In genomic region chr6:110812719-110813118, GRCh38 we compare ENCODE assay signal across 18 cellular contexts.
"Had no signal": no experiment of that assay in that cellular context is flagged by ENCODE, and none has a peak within 500 bp of the region (broad histone marks: within the 10 kb centered on the region; RNA-seq: fewer than 3 reads in every experiment).

No MANE protein-coding gene starts in this region.

- H3K4me3 ChIP-seq: esophagus muscularis mucosa, sigmoid colon had no signal

- H3K27me3 Mint-ChIP-seq: naive B cell had no signal

- H3K9me3 Mint-ChIP-seq: activated T-cell treated with anti-CD3 and anti-CD28 coated beads, Interleukin-2, amount 50 U/mL, for 4 hours; naive B cell; T-helper 2 cell treated with Interferon-gamma antibody and Interleukin-4, amounts not matched to agents 5 μg/mL and 100 μg/mL, for 36 hours had no signal

- H3K27ac Mint-ChIP-seq: T-helper 2 cell treated with Interferon-gamma antibody and Interleukin-4, amounts not matched to agents 5 μg/mL and 100 μg/mL, for 36 hours had no signal

- ATAC-seq: activated T-cell treated with anti-CD3 and anti-CD28 coated beads, Interleukin-2, amount 50 U/mL, for 4 hours; left colon; psoas muscle; stimulated activated naive CD8-positive, alpha-beta T cell treated with anti-CD3 and anti-CD28 coated beads, Interleukin-15, Interleukin-2, amounts not matched to agents 100 U/mL and 50 U/mL, for 24 hours had no signal

- DNase-seq: activated CD4-positive, alpha-beta T cell treated with anti-CD3 and anti-CD28 coated beads, Interleukin-2, amount 50 U/mL, for 48 hours; activated CD4-positive, CD25-positive, alpha-beta regulatory T cell treated with anti-CD3 and anti-CD28 coated beads, Interleukin-2, amount 50 U/mL, for 72 hours; activated gamma-delta T cell treated with Interleukin-2 at 50 U/mL for 16 hours; activated T-cell treated with anti-CD3 and anti-CD28 coated beads, Interleukin-2, amount 50 U/mL, for 4 hours; aorta; glutamatergic neuron; left colon; naive B cell; psoas muscle; sigmoid colon; stimulated activated CD4-positive, alpha-beta T cell treated with anti-CD3 and anti-CD28 coated beads, Interleukin-12 subunit alpha, Interleukin-12 subunit beta, amount 100 ng/mL, for 4 hours; stimulated activated CD4-positive, alpha-beta T cell treated with anti-CD3 and anti-CD28 coated beads, Interleukin-2, amount 100 ng/mL, for 48 hours; stimulated activated CD8-positive, alpha-beta memory T cell treated with anti-CD3 and anti-CD28 coated beads, Interleukin-4, amount 100 ng/mL, for 48 hours; stimulated activated naive CD8-positive, alpha-beta T cell treated with anti-CD3 and anti-CD28 coated beads, Interleukin-15, Interleukin-2, amounts not matched to agents 100 U/mL and 50 U/mL, for 24 hours had no signal

- H3K27me3 ChIP-seq: esophagus muscularis mucosa, sigmoid colon had no signal

- H3K27ac ChIP-seq: esophagus muscularis mucosa, psoas muscle, sigmoid colon had no signal

- H3K36me3 ChIP-seq: esophagus muscularis mucosa, sigmoid colon had no signal

- H3K9me3 ChIP-seq: esophagus muscularis mucosa, psoas muscle, sigmoid colon had no signal

- FAIRE-seq: bronchial epithelial cell, endometrium had no signal
